10 cellular contexts compared by ENCODE assay signal in genomic region chr16:56401482-56401881, GRCh38. TPM values are rescaled to one million over a fixed set of nuclear protein-coding genes. Genes with fewer than 3 reads are reported as not detected.
DNase-seq lines count a peak whose midpoint lies in the region; ATAC-seq, FAIRE-seq and TF ChIP-seq lines count a peak whose summit lies in the region.
"Had no signal": no experiment of that assay in that cellular context is flagged by ENCODE, and none has a peak within 500 bp of the region (broad histone marks: within the 10 kb centered on the region; RNA-seq: fewer than 3 reads in every experiment).

No MANE protein-coding gene starts in this region.

- TF ChIP-seq CTCF in GM06990 (IDR thresholded peaks at IDR 0.05; ENCODE audit: insufficient read depth, low read length, poor library complexity, severe bottlenecking): peak; percentile 37
- TF ChIP-seq CTCF in K562 (IDR thresholded peaks at IDR 0.05 in 2 of 3, conservative IDR thresholded peaks at IDR 0.05 in 1 of 3; ENCODE audit: insufficient read depth in 2 of 3, low read depth in 1 of 3, low read length in 3 of 3): peak; percentile 38 to 44 (median 40)
- peak; percentile 50 for TF ChIP-seq CTCF in neural crest cell (conservative IDR thresholded peaks at IDR 0.05)
- TF ChIP-seq CTCF in prostate gland (IDR thresholded peaks at IDR 0.05): no peak

- POLR2A ChIA-PET in K562 (lab: Yijun Ruan, JAX): interaction anchor here (1.0 to 2.1 kb wide), 2 partner anchors 12 to 15 kb away, joined by 4 to 7 read pairs; no protein-coding TSS in a partner anchor

- H3K4me1 ChIP-seq in Karpas-422 (ENCODE audit: low read length) (no peaks in the 10 kb centered on the region), K562 (replicated peaks in 1 of 2; ENCODE audit: control insufficient read depth in 2 of 2, insufficient read depth in 2 of 2, low read length in 2 of 2) (no peaks in the 10 kb centered on the region), prostate gland (replicated peaks) (no peaks in the 10 kb centered on the region)

- H3K9me1 ChIP-seq in K562 (ENCODE audit: control insufficient read depth, insufficient read depth, low read length): no peaks in the 10 kb centered on the region

- peaks cover 7% of the 10 kb centered on the region for H3K36me3 ChIP-seq in GM06990 (ENCODE audit: control insufficient read depth, insufficient read depth, low read length)
- peaks cover 49% of the 10 kb centered on the region for H3K36me3 ChIP-seq in Karpas-422 (ENCODE audit: insufficient read depth, low read length)
- H3K36me3 ChIP-seq in K562 (ENCODE audit: control insufficient read depth, insufficient read depth, low read length): peaks cover 68% of the 10 kb centered on the region
- H3K36me3 ChIP-seq in prostate gland: peaks cover 0 to 5% of the 10 kb centered on the region in 2 donors

- TF ChIP-seq POLR2A in K562 (conservative IDR thresholded peaks at IDR 0.05): no peak
- TF ChIP-seq POLR2A in prostate gland (IDR thresholded peaks at IDR 0.05): no peak

- peaks cover 2% of the 10 kb centered on the region for H3K9me3 Mint-ChIP-seq in neural crest cell

- TF ChIP-seq EP300 in K562 (IDR thresholded peaks at IDR 0.05; ENCODE audit: low read length): no peak

- H3K9me3 ChIP-seq in Karpas-422 (ENCODE audit: low read length) (no peaks in the 10 kb centered on the region), K562 (replicated peaks; ENCODE audit: control insufficient read depth, insufficient read depth, low read depth, low read length) (no peaks in the 10 kb centered on the region), prostate gland (no peaks in the 10 kb centered on the region)

- DNase-seq in GM06990 (ENCODE audit: extremely low read depth, insufficient read length): no peak
- peak; percentile 61 for DNase-seq in Karpas-422
- DNase-seq in K562 (ENCODE audit: extremely low read depth in 1 of 4, low spot score in 3 of 4): peak; percentile 21 to 29 (median 24)
- DNase-seq in neural crest cell (ENCODE audit: low read depth, low spot score): no peak
- no peak for DNase-seq in prostate gland (ENCODE audit: low spot score)
- no peak for DNase-seq in NCI-H2196 (lab: John Stamatoyannopoulos, UW; ENCODE audit: unreplicated experiment)
- DNase-seq: anterior cingulate cortex had no signal

- peaks cover 20% of the 10 kb centered on the region for H3K4me1 Mint-ChIP-seq in neural crest cell

- H3K27me3 Mint-ChIP-seq in neural crest cell (ENCODE audit: low read depth): no peaks in the 10 kb centered on the region

- peaks cover 22% of the 10 kb centered on the region for H3K36me3 Mint-ChIP-seq in neural crest cell (ENCODE audit: low read depth)

- H3K79me2 ChIP-seq in Karpas-422 (ENCODE audit: low read length) (peaks cover 55% of the 10 kb centered on the region), K562 (ENCODE audit: control insufficient read depth, insufficient read depth, low read length) (peaks cover 7% of the 10 kb centered on the region; the same call in 2 of the 3 replicates)

- BruUV-seq in K562 (replicated peaks; lab: Mats Ljungman, UMichigan): no TSS peak

- TF ChIP-seq RAD21 in K562 (CRISPR knock-in tag; conservative IDR thresholded peaks at IDR 0.05 in 1 of 2, IDR thresholded peaks at IDR 0.05 in 1 of 2): peak in 1 of 2 experiments; percentile 30; a peak in 2 of 4 replicates

- H2AFZ ChIP-seq in Karpas-422 (ENCODE audit: low read length) (no peak overlapping the region), K562 (ENCODE audit: low read depth, low read length) (no peak overlapping the region)

- H3K27ac ChIP-seq in Karpas-422 (ENCODE audit: low read length): no peak overlapping the region
- no peak overlapping the region for H3K27ac ChIP-seq in K562 (ENCODE audit: extremely low read depth, low read depth, low read length)
- no peak overlapping the region for H3K27ac ChIP-seq in prostate gland

- in situ Hi-C loops in K562 (cut with MboI): no loop called here

- H3K9me2 ChIP-seq in Karpas-422 (replicated peaks; ENCODE audit: insufficient read depth, low read length): no peaks in the 10 kb centered on the region

- ATAC-seq in K562 (peak; percentile 90), GM21723 (IDR thresholded peaks at IDR 0.05; ENCODE audit: unreplicated experiment) (no peak), HG02763 (IDR thresholded peaks at IDR 0.05; ENCODE audit: unreplicated experiment) (no peak)

- H3K4me2 ChIP-seq in Karpas-422 (ENCODE audit: low read depth, low read length, poor library complexity, severe bottlenecking) (no peak overlapping the region), K562 (ENCODE audit: insufficient read depth, low read length) (no peak overlapping the region)

- no peak overlapping the region for H3K4me3 Mint-ChIP-seq in neural crest cell

- H3K27me3 ChIP-seq in GM06990 (replicated peaks; ENCODE audit: control insufficient read depth, insufficient read depth, low read length) (no peaks in the 10 kb centered on the region), Karpas-422 (ENCODE audit: low read length) (no peaks in the 10 kb centered on the region), K562 (ENCODE audit: control insufficient read depth in 2 of 2, insufficient read depth in 2 of 2, low read length in 2 of 2) (no peaks in the 10 kb centered on the region), prostate gland (replicated peaks; ENCODE audit: insufficient read depth) (no peaks in the 10 kb centered on the region)

- peak; percentile 64 for FAIRE-seq in K562 (lab: Jason Lieb, UNC)
- FAIRE-seq: H54 had no signal

- H4K20me1 ChIP-seq in Karpas-422 (ENCODE audit: insufficient read depth, low read depth, low read length): no peaks in the 10 kb centered on the region
- no peaks in the 10 kb centered on the region for H4K20me1 ChIP-seq in K562 (replicated peaks; ENCODE audit: control insufficient read depth, insufficient read depth, low read length)

- intact Hi-C loops in K562 (cut with micrococcal nuclease): no loop called here
- intact Hi-C loops in prostate gland (cut with DNase I): no loop called here

- peak overlapping the region; percentile 35 for H3K27ac Mint-ChIP-seq in neural crest cell (ENCODE audit: unreplicated experiment)

- 77% methylated on average over 5 of the region's 5 CpGs for WGBS in K562 (ENCODE audit: insufficient coverage, low coverage, missing lambda C conversion rate)
- 77% methylated on average over 5 of the region's 5 CpGs for WGBS in prostate gland

- H3K9ac ChIP-seq in Karpas-422 (ENCODE audit: low read length) (no peak overlapping the region), K562 (ENCODE audit: insufficient read depth in 1 of 2, low read depth in 2 of 2, low read length in 2 of 2) (no peak overlapping the region)

- CTCF ChIA-PET in K562 (lab: Yijun Ruan, JAX; ENCODE audit: low intra/inter-chr PET ratio): no interaction called here

- H3K4me3 ChIP-seq in GM06990 (replicated peaks; ENCODE audit: low read depth, low read length): no peak overlapping the region
- H3K4me3 ChIP-seq in Karpas-422 (ENCODE audit: low read length): no peak overlapping the region
- no peak overlapping the region for H3K4me3 ChIP-seq in K562
- H3K4me3 ChIP-seq in prostate gland: no peak overlapping the region

RNA-seq across cellular contexts. Expression of gene AMFR, which starts 23.9 kb away (rescaled TPM):
- 243 and 284 TPM in 2 replicates for total RNA-seq in Karpas-422 (2014; rRNA removed; shearing (Covaris generic); ENCODE audit: low replicate concordance)
- 260 and 308 TPM in 2 replicates for total RNA-seq in K562 (2011; cell fraction: chromatin; rRNA removed; ENCODE audit: low replicate concordance)
- 392 and 441 TPM in 2 replicates for total RNA-seq in K562 (2011; cell fraction: nucleolus; rRNA removed)
- total RNA-seq in K562 (2011; cell fraction: nucleoplasm; rRNA removed): 458 and 539 TPM in 2 replicates
- 99.9 and 121 TPM in 2 replicates for total RNA-seq in K562 (2014; rRNA removed)
- total RNA-seq in K562 (2014; rRNA removed; fragmentation: Illumina TruSeq; extraction: Trizol): 70.4 and 72.1 TPM in 2 replicates
- total RNA-seq in K562 (2015; rRNA removed; fragmentation: Illumina TruSeq; extraction: Trizol): 57.0 and 61.0 TPM in 2 replicates
- 102 and 113 TPM in 2 replicates for total RNA-seq in K562 (2021)
- polyA plus RNA-seq in K562 (2011; rRNA removed): 58.4 and 62.2 TPM in 2 replicates
- 72.0 and 91.3 TPM in 2 replicates for polyA plus RNA-seq in K562 (2011; cell fraction: cytosol; rRNA removed)
- polyA plus RNA-seq in K562 (2011; cell fraction: nucleus; rRNA removed): 67.5 and 105 TPM in 2 replicates
- 70.1 and 113 TPM in 2 replicates for polyA plus RNA-seq in K562 (2012)
- polyA plus RNA-seq in K562 (2014; fragmentation: Illumina TruSeq; extraction: Trizol): 50.6 and 51.7 TPM in 2 replicates
- 10 to 100 TPM; 15.6 to 27.3 TPM for polyA plus RNA-seq in K562 (2014; fragmentation: Nextera tagmentation; extraction: Ambion mirVana)
- polyA plus RNA-seq in K562 (2014; rRNA removed): 43.8 and 50.9 TPM in 2 replicates
- polyA minus RNA-seq in K562 (2011; rRNA and poly(A)+ RNA removed): 122 and 186 TPM in 2 replicates
- polyA minus RNA-seq in K562 (2011; cell fraction: cytosol; rRNA and poly(A)+ RNA removed): 163 and 192 TPM in 2 replicates
- 84.7 and 112 TPM in 2 replicates for polyA minus RNA-seq in K562 (2011; cell fraction: nucleus; rRNA and poly(A)+ RNA removed)
- total RNA-seq in neural crest cell: 64.7 and 66.4 TPM in 2 replicates
- total RNA-seq in prostate gland: 100 to 1,000 TPM; 123 to 261 TPM

RNA-seq across cellular contexts. Expression of gene NUDT21, which starts 49.6 kb away (rescaled TPM):
- 73.2 and 170 TPM in 2 replicates for total RNA-seq in Karpas-422 (2014; rRNA removed; shearing (Covaris generic); ENCODE audit: low replicate concordance)
- 51.6 and 102 TPM in 2 replicates for total RNA-seq in K562 (2011; cell fraction: chromatin; rRNA removed; ENCODE audit: low replicate concordance)
- 53.4 and 64.7 TPM in 2 replicates for total RNA-seq in K562 (2011; cell fraction: nucleolus; rRNA removed)
- total RNA-seq in K562 (2011; cell fraction: nucleoplasm; rRNA removed): 48.0 and 83.7 TPM in 2 replicates
- 72.5 and 172 TPM in 2 replicates for total RNA-seq in K562 (2014; rRNA removed)
- 123 and 159 TPM in 2 replicates for total RNA-seq in K562 (2014; rRNA removed; fragmentation: Illumina TruSeq; extraction: Trizol)
- 102 and 112 TPM in 2 replicates for total RNA-seq in K562 (2015; rRNA removed; fragmentation: Illumina TruSeq; extraction: Trizol)
- 200 and 218 TPM in 2 replicates for total RNA-seq in K562 (2021)
- 142 and 160 TPM in 2 replicates for polyA plus RNA-seq in K562 (2011; rRNA removed)
- 73.9 and 107 TPM in 2 replicates for polyA plus RNA-seq in K562 (2011; cell fraction: cytosol; rRNA removed)
- 128 and 152 TPM in 2 replicates for polyA plus RNA-seq in K562 (2011; cell fraction: nucleus; rRNA removed)
- 139 and 178 TPM in 2 replicates for polyA plus RNA-seq in K562 (2012)
- polyA plus RNA-seq in K562 (2014; fragmentation: Illumina TruSeq; extraction: Trizol): 121 and 146 TPM in 2 replicates
- polyA plus RNA-seq in K562 (2014; fragmentation: Nextera tagmentation; extraction: Ambion mirVana): 100 to 1,000 TPM; 109 to 135 TPM
- 62.4 and 69.4 TPM in 2 replicates for polyA plus RNA-seq in K562 (2014; rRNA removed)
- 166 and 195 TPM in 2 replicates for polyA minus RNA-seq in K562 (2011; rRNA and poly(A)+ RNA removed)
- 80.8 and 83.8 TPM in 2 replicates for polyA minus RNA-seq in K562 (2011; cell fraction: cytosol; rRNA and poly(A)+ RNA removed)
- polyA minus RNA-seq in K562 (2011; cell fraction: nucleus; rRNA and poly(A)+ RNA removed): 64.9 and 78.0 TPM in 2 replicates
- 232 and 239 TPM in 2 replicates for total RNA-seq in neural crest cell
- 10 to 100 TPM; 46.4 to 47.2 TPM for total RNA-seq in prostate gland

RNA-seq across cellular contexts. Expression of gene OGFOD1, which starts 49.9 kb away (rescaled TPM):
- 51.9 and 61.0 TPM in 2 replicates for total RNA-seq in Karpas-422 (2014; rRNA removed; shearing (Covaris generic); ENCODE audit: low replicate concordance)
- total RNA-seq in K562 (2011; cell fraction: chromatin; rRNA removed; ENCODE audit: low replicate concordance): 58.2 and 95.4 TPM in 2 replicates
- 32.0 and 35.3 TPM in 2 replicates for total RNA-seq in K562 (2011; cell fraction: nucleolus; rRNA removed)
- 73.5 and 93.4 TPM in 2 replicates for total RNA-seq in K562 (2011; cell fraction: nucleoplasm; rRNA removed)
- total RNA-seq in K562 (2014; rRNA removed) (107 and 123 TPM in 2 replicates), K562 (2014; rRNA removed; fragmentation: Illumina TruSeq; extraction: Trizol) (81.7 and 85.8 TPM in 2 replicates), K562 (2015; rRNA removed; fragmentation: Illumina TruSeq; extraction: Trizol) (56.4 and 62.3 TPM in 2 replicates), K562 (2021) (69.5 and 71.1 TPM in 2 replicates), neural crest cell (52.9 and 55.4 TPM in 2 replicates), prostate gland (10 to 100 TPM; 18.5 to 57.2 TPM)
- polyA plus RNA-seq in K562 (2011; rRNA removed) (66.3 and 73.1 TPM in 2 replicates), K562 (2014; fragmentation: Illumina TruSeq; extraction: Trizol) (88.9 and 90.0 TPM in 2 replicates), K562 (2014; fragmentation: Nextera tagmentation; extraction: Ambion mirVana) (100 to 1,000 TPM in 1 of 2 experiments, 10 to 100 TPM in 1; 60.4 to 134 TPM), K562 (2014; rRNA removed) (88.4 and 101 TPM in 2 replicates)
- polyA plus RNA-seq in K562 (2011; cell fraction: cytosol; rRNA removed): 20.5 and 41.8 TPM in 2 replicates
- 28.3 and 43.0 TPM in 2 replicates for polyA plus RNA-seq in K562 (2011; cell fraction: nucleus; rRNA removed)
- 73.2 and 85.8 TPM in 2 replicates for polyA plus RNA-seq in K562 (2012)
- polyA minus RNA-seq in K562 (2011; rRNA and poly(A)+ RNA removed): 83.7 and 89.0 TPM in 2 replicates
- 36.7 and 51.5 TPM in 2 replicates for polyA minus RNA-seq in K562 (2011; cell fraction: cytosol; rRNA and poly(A)+ RNA removed)
- polyA minus RNA-seq in K562 (2011; cell fraction: nucleus; rRNA and poly(A)+ RNA removed): 30.0 and 42.9 TPM in 2 replicates

Comparison
In these comparisons a context has a peak if more than half of its experiments do, and no peak if none do; other contexts are left out.
1. DNase-seq: peak in Karpas-422 (single experiment) and K562 (4 of 4); none in GM06990 (single experiment), neural crest cell (single experiment), prostate gland (single experiment) and NCI-H2196 (single experiment).
2. CTCF ChIP-seq: peak in GM06990 (single experiment), K562 (3 of 3) and neural crest cell (single experiment); none in prostate gland (0 of 4).